Comparison of ENCODE assay signal across 9 cellular contexts in genomic region chr3:56347219-56347871, GRCh38.
DNase-seq lines count a peak whose midpoint lies in the region; ATAC-seq and TF ChIP-seq lines count a peak whose summit lies in the region.
"Had no signal": no experiment of that assay in that cellular context is flagged by ENCODE, and none has a peak within 500 bp of the region (broad histone marks: within the 10 kb centered on the region; RNA-seq: fewer than 3 reads in every experiment).

No MANE protein-coding gene starts in this region.

- H3K4me3 Mint-ChIP-seq in activated T-helper 2 cell treated with anti-CD3 and anti-CD28 coated beads, Interferon-gamma antibody, Interleukin-2, Interleukin-4, amounts not matched to agents 10 μg/mL and 5 μg/mL and 100 μg/mL, durations not matched to agents 14 hours and 24 hours and 36 hours (ENCODE audit: low read depth), result no peak overlapping the region
- H3K4me3 Mint-ChIP-seq: T-helper 1 cell treated with Interleukin-12 subunit alpha and Interleukin-12 subunit beta and Interleukin-4 antibody, amounts not matched to agents 30 μg/mL and 1 μg/mL, for 36 hours had no signal

- H3K9me3 ChIP-seq in Karpas-422 (ENCODE audit: low read length) (no peaks in the 10 kb centered on the region), lung (ENCODE audit: control insufficient read depth in 2 of 2, insufficient read depth in 1 of 2, low read length in 1 of 2) (peaks cover 0 to 4% of the 10 kb centered on the region in 2 donors), tibial artery (no peaks in the 10 kb centered on the region)

- peak overlapping the region; percentile 28; the same call in 1 of the 2 replicates for H2AFZ ChIP-seq in Karpas-422 (ENCODE audit: low read length)

- H3K27me3 Mint-ChIP-seq in activated T-helper 2 cell treated with anti-CD3 and anti-CD28 coated beads, Interferon-gamma antibody, Interleukin-2, Interleukin-4, amounts not matched to agents 10 μg/mL and 5 μg/mL and 100 μg/mL, durations not matched to agents 14 hours and 24 hours and 36 hours (ENCODE audit: low read depth), result peaks cover 10% of the 10 kb centered on the region

- no peak overlapping the region for H3K27ac Mint-ChIP-seq in activated T-helper 2 cell treated with anti-CD3 and anti-CD28 coated beads, Interferon-gamma antibody, Interleukin-2, Interleukin-4, amounts not matched to agents 10 μg/mL and 5 μg/mL and 100 μg/mL, durations not matched to agents 14 hours and 24 hours and 36 hours
- H3K27ac Mint-ChIP-seq: T-helper 1 cell treated with Interleukin-12 subunit alpha and Interleukin-12 subunit beta and Interleukin-4 antibody, amounts not matched to agents 30 μg/mL and 1 μg/mL, for 36 hours had no signal

- no peaks in the 10 kb centered on the region for H3K9me2 ChIP-seq in Karpas-422 (replicated peaks; ENCODE audit: insufficient read depth, low read length)

- H3K4me3 ChIP-seq in Karpas-422 (ENCODE audit: low read length) (no peak overlapping the region), lung (no peak overlapping the region), tibial artery (no peak overlapping the region)

- H3K9me3 Mint-ChIP-seq in activated T-helper 2 cell treated with anti-CD3 and anti-CD28 coated beads, Interferon-gamma antibody, Interleukin-2, Interleukin-4, amounts not matched to agents 10 μg/mL and 5 μg/mL and 100 μg/mL, durations not matched to agents 14 hours and 24 hours and 36 hours, result no peaks in the 10 kb centered on the region
- H3K9me3 Mint-ChIP-seq: T-helper 1 cell treated with Interleukin-12 subunit alpha and Interleukin-12 subunit beta and Interleukin-4 antibody, amounts not matched to agents 30 μg/mL and 1 μg/mL, for 36 hours had no signal

- peak; percentile 53 for DNase-seq in DMS53 (lab: John Stamatoyannopoulos, UW)
- DNase-seq in DMS53 treated with DMSO at 0.1 percent for 48 hours (lab: John Stamatoyannopoulos, UW; ENCODE audit: unreplicated experiment), result no peak
- DNase-seq in Karpas-422, result peak; percentile 90
- DNase-seq in activated T-helper 2 cell treated with anti-CD3 and anti-CD28 coated beads, Interferon-gamma antibody, Interleukin-2, Interleukin-4, amounts not matched to agents 10 μg/mL and 5 μg/mL and 100 μg/mL, durations not matched to agents 14 hours and 24 hours and 36 hours (ENCODE audit: low spot score), result peak; percentile 19
- peak; percentile 32 for DNase-seq in lung (ENCODE audit: low spot score)
- DNase-seq in tibial artery, result no peak

- H3K27me3 ChIP-seq in Karpas-422 (ENCODE audit: low read length) (no peaks in the 10 kb centered on the region), lung (ENCODE audit: control insufficient read depth, insufficient read depth) (no peaks in the 10 kb centered on the region), tibial artery (no peaks in the 10 kb centered on the region)

- intact Hi-C loops in activated T-helper 2 cell treated with anti-CD3 and anti-CD28 coated beads, Interferon-gamma antibody, Interleukin-2, Interleukin-4, amounts not matched to agents 10 μg/mL and 5 μg/mL and 100 μg/mL, durations not matched to agents 14 hours and 24 hours and 36 hours (cut with micrococcal nuclease), result no loop called here
- intact Hi-C loops in tibial artery (cut with DNase I; ENCODE audit: low total_unique reads), result no loop called here

- H3K27ac ChIP-seq in Karpas-422 (ENCODE audit: low read length) (no peak overlapping the region), lung (ENCODE audit: low read depth in 1 of 2, low read length in 1 of 2) (no peak overlapping the region), tibial artery (no peak overlapping the region)

- H3K36me3 ChIP-seq in Karpas-422 (ENCODE audit: insufficient read depth, low read length) (no peaks in the 10 kb centered on the region), lung (ENCODE audit: control insufficient read depth in 2 of 2, insufficient read depth in 2 of 2, low read length in 2 of 2) (no peaks in the 10 kb centered on the region), tibial artery (no peaks in the 10 kb centered on the region)

- TF ChIP-seq CTCF in lung (IDR thresholded peaks at IDR 0.05; ENCODE audit: control extremely low read depth, extremely low read depth) (no peak), tibial artery (IDR thresholded peaks at IDR 0.05) (no peak)

- H4K20me1 ChIP-seq in Karpas-422 (ENCODE audit: insufficient read depth, low read depth, low read length), result no peaks in the 10 kb centered on the region

- H3K4me2 ChIP-seq in Karpas-422 (ENCODE audit: low read depth, low read length, poor library complexity, severe bottlenecking), result no peak overlapping the region

- ATAC-seq in lung (ENCODE audit: insufficient read depth, low FRiP score) (no peak), HG02763 (IDR thresholded peaks at IDR 0.05; ENCODE audit: unreplicated experiment) (no peak), HG03196 (IDR thresholded peaks at IDR 0.05; ENCODE audit: unreplicated experiment) (no peak)

- H3K4me1 Mint-ChIP-seq in activated T-helper 2 cell treated with anti-CD3 and anti-CD28 coated beads, Interferon-gamma antibody, Interleukin-2, Interleukin-4, amounts not matched to agents 10 μg/mL and 5 μg/mL and 100 μg/mL, durations not matched to agents 14 hours and 24 hours and 36 hours (ENCODE audit: low read depth), result no peaks in the 10 kb centered on the region

- no peak overlapping the region for H3K9ac ChIP-seq in Karpas-422 (ENCODE audit: low read length)

- WGBS in lung, 2 donors, result 27 to 35% methylated on average over 5 of the region's 5 CpGs

- no peaks in the 10 kb centered on the region for H3K4me1 ChIP-seq in Karpas-422 (ENCODE audit: low read length)
- no peaks in the 10 kb centered on the region for H3K4me1 ChIP-seq in lung (ENCODE audit: control insufficient read depth in 2 of 2, insufficient read depth in 2 of 2, low read length in 2 of 2)
- no peaks in the 10 kb centered on the region for H3K4me1 ChIP-seq in tibial artery

- no peaks in the 10 kb centered on the region for H3K36me3 Mint-ChIP-seq in activated T-helper 2 cell treated with anti-CD3 and anti-CD28 coated beads, Interferon-gamma antibody, Interleukin-2, Interleukin-4, amounts not matched to agents 10 μg/mL and 5 μg/mL and 100 μg/mL, durations not matched to agents 14 hours and 24 hours and 36 hours (ENCODE audit: low read depth)

- no peaks in the 10 kb centered on the region for H3K79me2 ChIP-seq in Karpas-422 (ENCODE audit: low read length)

Comparison
In these comparisons a context has a peak if more than half of its experiments do, and no peak if none do; other contexts are left out.
1. DNase-seq: peak in DMS53 (single experiment), Karpas-422 (single experiment), activated T-helper 2 cell treated with anti-CD3 and anti-CD28 coated beads, Interferon-gamma antibody, Interleukin-2, Interleukin-4, amounts not matched to agents 10 μg/mL and 5 μg/mL and 100 μg/mL, durations not matched to agents 14 hours and 24 hours and 36 hours (single experiment) and lung (single experiment); none in DMS53 treated with DMSO at 0.1 percent for 48 hours (single experiment) and tibial artery (0 of 2).